8 cellular contexts compared by ENCODE assay signal in genomic region chr3:75621772-75622171, GRCh38. TPM values are rescaled to one million over a fixed set of nuclear protein-coding genes. Genes with fewer than 3 reads are reported as not detected.
"Had no signal": no experiment of that assay in that cellular context is flagged by ENCODE, and none has a peak within 500 bp of the region (broad histone marks: within the 10 kb centered on the region; RNA-seq: fewer than 3 reads in every experiment).

No MANE protein-coding gene starts in this region.

RNA-seq across cellular contexts. Expression of gene FRG2C, which starts 42.4 kb away (rescaled TPM):
- total RNA-seq: activated CD4-positive, alpha-beta memory T cell treated with anti-CD3 and anti-CD28 coated beads, Interleukin-2, amount 10 ng/mL, durations not matched to agents 7 days and 5 days; activated CD8-positive, alpha-beta memory T cell treated with anti-CD3 and anti-CD28 coated beads, Interleukin-2, amount 10 ng/mL, durations not matched to agents 7 days and 5 days; bronchial epithelial cell; LHCN-M2; PC-3; Peyer's patch; Right ventricle myocardium inferior; SJCRH30 had no signal
